ENCODE assay signal across 3 cellular contexts in the genomic region with DNA sequence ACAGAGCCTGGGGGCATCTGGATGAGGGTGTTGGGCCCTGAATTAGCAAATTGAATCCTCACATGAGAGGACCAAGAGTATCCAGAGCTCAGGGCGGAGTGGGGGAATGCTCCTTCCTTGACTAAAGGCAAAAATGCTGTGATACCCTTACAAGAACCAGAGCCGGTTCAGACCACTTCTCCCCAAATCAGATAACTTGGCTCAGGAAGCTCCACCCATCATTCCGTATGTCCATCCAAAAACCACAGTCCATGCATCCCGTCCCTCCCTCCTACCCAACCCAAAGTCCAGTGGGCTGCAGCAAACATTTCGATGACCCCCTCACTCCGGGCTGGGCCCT.
TF ChIP-seq lines count a peak whose summit lies in the region.

No MANE protein-coding gene starts in this region.

TF ChIP-seq in SK-N-SH, 30 proteins besides CTCF, POLR2A, EP300 and RAD21:
- TF ChIP-seq, protein P1, sequence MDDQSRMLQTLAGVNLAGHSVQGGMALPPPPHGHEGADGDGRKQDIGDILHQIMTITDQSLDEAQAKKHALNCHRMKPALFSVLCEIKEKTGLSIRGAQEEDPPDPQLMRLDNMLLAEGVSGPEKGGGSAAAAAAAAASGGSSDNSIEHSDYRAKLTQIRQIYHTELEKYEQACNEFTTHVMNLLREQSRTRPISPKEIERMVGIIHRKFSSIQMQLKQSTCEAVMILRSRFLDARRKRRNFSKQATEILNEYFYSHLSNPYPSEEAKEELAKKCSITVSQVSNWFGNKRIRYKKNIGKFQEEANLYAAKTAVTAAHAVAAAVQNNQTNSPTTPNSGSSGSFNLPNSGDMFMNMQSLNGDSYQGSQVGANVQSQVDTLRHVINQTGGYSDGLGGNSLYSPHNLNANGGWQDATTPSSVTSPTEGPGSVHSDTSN (IDR thresholded peaks at IDR 0.05) = no peak
- TF ChIP-seq TCF12 (IDR thresholded peaks at IDR 0.05) = no peak
- TF ChIP-seq YY1 (IDR thresholded peaks at IDR 0.05; ENCODE audit: low read depth) = no peak
- TF ChIP-seq NRF1 (IDR thresholded peaks at IDR 0.05; ENCODE audit: low read depth, low read length) = no peak
- TF ChIP-seq CHD2 (IDR thresholded peaks at IDR 0.05; ENCODE audit: low read length, partially characterized antibody) = no peak
- no peak for TF ChIP-seq RFX5 (IDR thresholded peaks at IDR 0.05; ENCODE audit: low read length)
- no peak for TF ChIP-seq SMC3 (IDR thresholded peaks at IDR 0.05; ENCODE audit: low read depth, low read length)

TF ChIP-seq in SK-N-SH treated with all-trans-retinoic acid at 6 μM for 48 hours, 23 proteins besides CTCF, POLR2A, EP300 and RAD21:
- TF ChIP-seq POU6F1 (CRISPR knock-in tag; IDR thresholded peaks at IDR 0.05; ENCODE audit: borderline replicate concordance, low read depth) (no peak), CSDC2 (CRISPR knock-in tag; IDR thresholded peaks at IDR 0.05) (no peak), ZNF70 (CRISPR knock-in tag; IDR thresholded peaks at IDR 0.05) (no peak), TOX (CRISPR knock-in tag; IDR thresholded peaks at IDR 0.05; ENCODE audit: borderline replicate concordance) (no peak), ZNF8 (CRISPR knock-in tag; IDR thresholded peaks at IDR 0.05) (no peak), ZFP3 (CRISPR knock-in tag; IDR thresholded peaks at IDR 0.05) (no peak), RARB (CRISPR knock-in tag; IDR thresholded peaks at IDR 0.05) (no peak), ZNF565 (CRISPR knock-in tag; conservative IDR thresholded peaks at IDR 0.05; ENCODE audit: low read depth) (no peak), BACH2 (CRISPR knock-in tag; IDR thresholded peaks at IDR 0.05; ENCODE audit: borderline replicate concordance) (no peak)
- TF ChIP-seq, protein P2, sequence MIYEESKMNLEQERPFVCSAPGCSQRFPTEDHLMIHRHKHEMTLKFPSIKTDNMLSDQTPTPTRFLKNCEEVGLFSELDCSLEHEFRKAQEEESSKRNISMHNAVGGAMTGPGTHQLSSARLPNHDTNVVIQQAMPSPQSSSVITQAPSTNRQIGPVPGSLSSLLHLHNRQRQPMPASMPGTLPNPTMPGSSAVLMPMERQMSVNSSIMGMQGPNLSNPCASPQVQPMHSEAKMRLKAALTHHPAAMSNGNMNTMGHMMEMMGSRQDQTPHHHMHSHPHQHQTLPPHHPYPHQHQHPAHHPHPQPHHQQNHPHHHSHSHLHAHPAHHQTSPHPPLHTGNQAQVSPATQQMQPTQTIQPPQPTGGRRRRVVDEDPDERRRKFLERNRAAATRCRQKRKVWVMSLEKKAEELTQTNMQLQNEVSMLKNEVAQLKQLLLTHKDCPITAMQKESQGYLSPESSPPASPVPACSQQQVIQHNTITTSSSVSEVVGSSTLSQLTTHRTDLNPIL (CRISPR knock-in tag; IDR thresholded peaks at IDR 0.05; ENCODE audit: low read depth) = no peak

TF ChIP-seq in K562, 482 proteins besides CTCF, POLR2A, EP300 and RAD21:
- TF ChIP-seq HNRNPK (IDR thresholded peaks at IDR 0.05; ENCODE audit: low read depth, low read length, poor library complexity, severe bottlenecking) (no peak), ZBTB7A (IDR thresholded peaks at IDR 0.05; ENCODE audit: borderline replicate concordance, control insufficient read depth, low read depth, low read length) (no peak), MAFG (tag; conservative IDR thresholded peaks at IDR 0.05) (no peak), ZNF75A (CRISPR knock-in tag; IDR thresholded peaks at IDR 0.05) (no peak), ZNF780A (CRISPR knock-in tag; IDR thresholded peaks at IDR 0.05) (no peak), NBN (IDR thresholded peaks at IDR 0.05; ENCODE audit: low read depth) (no peak), KDM5B (IDR thresholded peaks at IDR 0.05; ENCODE audit: insufficient replicate concordance, low read depth, low read length) (no peak), ELF2 (CRISPR knock-in tag; IDR thresholded peaks at IDR 0.05) (no peak), RNF2 (IDR thresholded peaks at IDR 0.05) (no peak), NCOR1 (IDR thresholded peaks at IDR 0.05) (no peak), CEBPZ (IDR thresholded peaks at IDR 0.05; ENCODE audit: borderline replicate concordance, low read depth, low read length) (no peak)
- TF ChIP-seq, protein P3, sequence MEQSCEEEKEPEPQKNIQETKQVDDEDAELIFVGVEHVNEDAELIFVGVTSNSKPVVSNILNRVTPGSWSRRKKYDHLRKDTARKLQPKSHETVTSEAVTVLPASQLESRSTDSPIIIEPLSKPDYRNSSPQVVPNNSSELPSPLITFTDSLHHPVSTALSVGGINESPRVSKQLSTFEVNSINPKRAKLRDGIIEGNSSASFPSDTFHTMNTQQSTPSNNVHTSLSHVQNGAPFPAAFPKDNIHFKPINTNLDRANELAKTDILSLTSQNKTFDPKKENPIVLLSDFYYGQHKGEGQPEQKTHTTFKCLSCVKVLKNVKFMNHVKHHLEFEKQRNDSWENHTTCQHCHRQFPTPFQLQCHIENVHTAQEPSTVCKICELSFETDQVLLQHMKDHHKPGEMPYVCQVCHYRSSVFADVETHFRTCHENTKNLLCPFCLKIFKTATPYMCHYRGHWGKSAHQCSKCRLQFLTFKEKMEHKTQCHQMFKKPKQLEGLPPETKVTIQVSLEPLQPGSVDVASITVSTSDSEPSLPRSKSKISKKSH (CRISPR knock-in tag; IDR thresholded peaks at IDR 0.05) = no peak
